In the genomic region with DNA sequence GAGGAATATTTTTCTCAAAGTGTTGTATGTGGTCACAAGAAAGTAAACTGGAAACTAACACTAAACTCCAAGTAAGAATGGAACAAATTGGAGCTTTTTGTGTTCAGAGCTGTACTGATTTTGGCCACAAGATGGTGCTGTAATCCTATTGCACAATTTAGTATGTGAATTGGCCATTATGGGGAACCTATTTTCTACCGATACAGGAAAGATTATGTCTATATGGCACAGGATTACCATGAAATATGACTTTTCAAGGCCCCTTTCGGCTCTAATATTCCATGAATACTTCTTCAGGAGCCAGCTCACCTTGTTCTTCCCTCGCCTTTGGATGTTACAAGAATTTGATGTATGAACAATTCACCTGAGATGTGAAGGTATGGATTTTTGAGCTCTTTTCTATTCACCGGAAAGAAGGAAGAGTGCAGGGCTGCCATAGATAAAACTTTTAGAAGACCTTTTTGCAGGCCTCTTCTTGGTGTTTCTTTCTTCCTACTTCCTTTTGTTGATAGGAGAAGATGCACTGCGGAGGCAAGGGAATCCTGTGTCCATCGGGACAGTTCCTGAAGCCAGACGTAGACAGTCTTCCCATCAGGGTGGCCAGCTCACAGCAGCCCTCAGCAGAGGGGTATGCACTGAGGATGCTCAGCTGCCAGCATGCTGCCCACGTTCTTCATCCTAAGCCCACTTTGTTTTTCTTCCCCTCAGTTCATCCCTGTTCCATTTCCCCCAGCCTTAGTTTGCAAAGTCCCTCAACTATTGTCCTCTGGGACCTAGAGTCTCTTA, we compare ENCODE assay signal across 8 cellular contexts. TPM values are rescaled to one million over a fixed set of nuclear protein-coding genes. Genes with fewer than 3 reads are reported as not detected.
DNase-seq lines count a peak whose midpoint lies in the region; ATAC-seq, FAIRE-seq and TF ChIP-seq lines count a peak whose summit lies in the region.

No MANE protein-coding gene starts in this region.

- H3K4me1 ChIP-seq in Karpas-422 (ENCODE audit: low read length) (peaks cover 6% of the 10 kb centered on the region), body of pancreas (no peaks in the 10 kb centered on the region), kidney (ENCODE audit: control insufficient read depth in 1 of 2, insufficient read depth in 1 of 2, low read depth in 1 of 2, low read length in 2 of 2) (peaks cover 0 to 2% of the 10 kb centered on the region in 2 donors)

- no peak overlapping the region for H3K27ac ChIP-seq in Karpas-422 (ENCODE audit: low read length)
- no peak overlapping the region for H3K27ac ChIP-seq in body of pancreas
- H3K27ac ChIP-seq in kidney (ENCODE audit: low read depth in 2 of 2, low read length in 2 of 2), result no peak overlapping the region

- intact Hi-C loops in body of pancreas (cut with DNase I) (no loop called here), kidney (cut with DNase I) (no loop called here)

- peaks cover 9% of the 10 kb centered on the region; the same call in 1 of the 2 replicates for H3K36me3 ChIP-seq in Karpas-422 (ENCODE audit: insufficient read depth, low read length)
- H3K36me3 ChIP-seq in body of pancreas (replicated peaks in 1 of 2; ENCODE audit: insufficient read depth in 1 of 2, low read depth in 2 of 2), result peaks cover 4 to 5% of the 10 kb centered on the region in 2 donors
- H3K36me3 ChIP-seq in kidney (ENCODE audit: control insufficient read depth in 1 of 2, insufficient read depth in 2 of 2, low read length in 2 of 2), result peaks cover 0 to 12% of the 10 kb centered on the region in 2 donors

- no peak overlapping the region for H2AFZ ChIP-seq in Karpas-422 (ENCODE audit: low read length)

- H3K4me3 ChIP-seq in Karpas-422 (ENCODE audit: low read length) (no peak overlapping the region), body of pancreas (no peak overlapping the region), kidney (ENCODE audit: low read length in 2 of 2) (no peak overlapping the region)

- 60 to 62% methylated on average over 8 of the region's 8 CpGs for WGBS in body of pancreas, 2 donors

- no peak overlapping the region for H3K4me2 ChIP-seq in Karpas-422 (ENCODE audit: low read depth, low read length, poor library complexity, severe bottlenecking)

- H3K9me2 ChIP-seq in Karpas-422 (replicated peaks; ENCODE audit: insufficient read depth, low read length), result no peaks in the 10 kb centered on the region

- H3K9me3 ChIP-seq in Karpas-422 (ENCODE audit: low read length) (no peaks in the 10 kb centered on the region), body of pancreas (no peaks in the 10 kb centered on the region), kidney (ENCODE audit: control insufficient read depth in 1 of 2, low read length in 2 of 2) (no peaks in the 10 kb centered on the region)

- TF ChIP-seq CTCF in body of pancreas (IDR thresholded peaks at IDR 0.05), result peak; percentile 63 to 93 (median 88)
- peak; percentile 92 for TF ChIP-seq CTCF in kidney (IDR thresholded peaks at IDR 0.05; ENCODE audit: borderline replicate concordance, extremely low read depth, insufficient read depth)

- H3K9ac ChIP-seq in Karpas-422 (ENCODE audit: low read length), result no peak overlapping the region
- no peak overlapping the region for H3K9ac ChIP-seq in kidney (ENCODE audit: low read length in 2 of 2)

- peak; percentile 96 for FAIRE-seq in kidney (lab: Jason Lieb, UNC)

- no peaks in the 10 kb centered on the region for H4K20me1 ChIP-seq in Karpas-422 (ENCODE audit: insufficient read depth, low read depth, low read length)

- H3K27me3 ChIP-seq in Karpas-422 (ENCODE audit: low read length) (no peaks in the 10 kb centered on the region), body of pancreas (no peaks in the 10 kb centered on the region)

- no peak for TF ChIP-seq POLR2A in body of pancreas (IDR thresholded peaks at IDR 0.05)

- ATAC-seq in GM21367 (IDR thresholded peaks at IDR 0.05; ENCODE audit: unreplicated experiment) (peak; percentile 78), body of pancreas (peak; percentile 45)

- DNase-seq in DMS53 (lab: John Stamatoyannopoulos, UW) (peak; percentile 59), Karpas-422 (peak; percentile 88), SK-N-DZ (ENCODE audit: low spot score) (peak; percentile 49), body of pancreas (peak; percentile 49 to 59 (median 57)), kidney (no peak), ureter (ENCODE audit: low spot score) (no peak)
- DNase-seq in stimulated activated CD8-positive, alpha-beta memory T cell treated with anti-CD3 and anti-CD28 coated beads, Interleukin-12 subunit alpha, Interleukin-12 subunit beta, amount 100 ng/mL, for 1 hour (ENCODE audit: low read depth), result peak; percentile 43

- H3K79me2 ChIP-seq in Karpas-422 (ENCODE audit: low read length), result no peaks in the 10 kb centered on the region

RNA-seq across cellular contexts. Expression of gene MRPL44, which starts 13.3 kb away (rescaled TPM):
- total RNA-seq in Karpas-422 (2014; rRNA removed; shearing (Covaris generic); ENCODE audit: low replicate concordance), result 26.8 and 34.9 TPM in 2 replicates
- 47.3 and 48.6 TPM in 2 replicates for polyA plus RNA-seq in SK-N-DZ (2014; cell fraction: cytosol; rRNA removed)
- 14.9 and 17.8 TPM in 2 replicates for polyA plus RNA-seq in SK-N-DZ (2014; cell fraction: nucleus; rRNA removed)
- total RNA-seq in body of pancreas (10 to 100 TPM; 11.5 to 21.0 TPM), kidney (24.2 TPM), ureter (20.6 TPM)
- polyA plus RNA-seq in kidney (ENCODE audit: insufficient read depth, low read depth, low replicate concordance), result 52.7 TPM

RNA-seq across cellular contexts. Expression of gene WDFY1, which starts 25.4 kb away (rescaled TPM):
- 21.9 and 34.7 TPM in 2 replicates for total RNA-seq in Karpas-422 (2014; rRNA removed; shearing (Covaris generic); ENCODE audit: low replicate concordance)
- 22.0 and 24.8 TPM in 2 replicates for polyA plus RNA-seq in SK-N-DZ (2014; cell fraction: cytosol; rRNA removed)
- 21.0 and 22.1 TPM in 2 replicates for polyA plus RNA-seq in SK-N-DZ (2014; cell fraction: nucleus; rRNA removed)
- total RNA-seq in body of pancreas, result 10 to 100 TPM; 18.9 to 71.5 TPM
- 38.4 TPM for total RNA-seq in kidney
- 10.4 TPM for polyA plus RNA-seq in kidney (ENCODE audit: insufficient read depth, low read depth, low replicate concordance)
- total RNA-seq in ureter, result 55.2 TPM

Comparison
In these comparisons a context has a peak if more than half of its experiments do, and no peak if none do; other contexts are left out.
1. DNase-seq: peak in DMS53 (single experiment), Karpas-422 (single experiment), SK-N-DZ (single experiment), body of pancreas (4 of 4) and stimulated activated CD8-positive, alpha-beta memory T cell treated with anti-CD3 and anti-CD28 coated beads, Interleukin-12 subunit alpha, Interleukin-12 subunit beta, amount 100 ng/mL, for 1 hour (single experiment); none in kidney (single experiment) and ureter (single experiment).